13 cellular contexts compared by ENCODE assay signal in genomic region chr10:10797467-10797866, GRCh38.
DNase-seq lines count a peak whose midpoint lies in the region; ATAC-seq and TF ChIP-seq lines count a peak whose summit lies in the region.
"Had no signal": no experiment of that assay in that cellular context is flagged by ENCODE, and none has a peak within 500 bp of the region (broad histone marks: within the 10 kb centered on the region; RNA-seq: fewer than 3 reads in every experiment).

No MANE protein-coding gene starts in this region.

- intact Hi-C loops in thyroid gland (cut with DNase I) = no loop called here

- DNase-seq in adipocyte (ENCODE audit: low read depth) (no peak), fibroblast of the aortic adventitia (ENCODE audit: low read depth) (peak; percentile 49), nephron progenitor cell (peak; percentile 21), thyroid gland (peak; percentile 9 to 19), NOMO-1 (lab: John Stamatoyannopoulos, UW; ENCODE audit: unreplicated experiment in 2 of 2) (no peak), NCI-H1048 (lab: John Stamatoyannopoulos, UW) (no peak)
- DNase-seq in effector memory CD4-positive, alpha-beta T cell = no peak
- DNase-seq: GOT3, NCI-H82 had no signal

- ATAC-seq in GM21737 (IDR thresholded peaks at IDR 0.05; ENCODE audit: unreplicated experiment) = no peak

- peak overlapping the region; percentile 65 for H3K4me3 Mint-ChIP-seq in nephron progenitor cell
- H3K4me3 Mint-ChIP-seq: activated T-helper 1 cell treated with anti-CD3 and anti-CD28 coated beads, Interleukin-12 subunit alpha, Interleukin-12 subunit beta, Interleukin-2, Interleukin-4 antibody, amounts not matched to agents 30 ng/mL and 10 ng/mL and 1 ng/mL, durations not matched to agents 14 hours and 24 hours and 36 hours; CD14-positive monocyte had no signal

- no peak overlapping the region for H3K27ac Mint-ChIP-seq in nephron progenitor cell
- H3K27ac Mint-ChIP-seq: activated T-helper 1 cell treated with anti-CD3 and anti-CD28 coated beads, Interleukin-12 subunit alpha, Interleukin-12 subunit beta, Interleukin-2, Interleukin-4 antibody, amounts not matched to agents 30 ng/mL and 10 ng/mL and 1 ng/mL, durations not matched to agents 14 hours and 24 hours and 36 hours; CD14-positive monocyte had no signal

- H3K9ac ChIP-seq in adipocyte (ENCODE audit: low read length) = peak overlapping the region; percentile 92

- H3K4me3 ChIP-seq in adipocyte (ENCODE audit: low read length) (peak overlapping the region; percentile 75), fibroblast of the aortic adventitia (ENCODE audit: low read depth, low read length) (peak overlapping the region; percentile 9), thyroid gland (replicated peaks in 1 of 3) (no peak overlapping the region)
- no peak overlapping the region for H3K4me3 ChIP-seq in effector memory CD4-positive, alpha-beta T cell (ENCODE audit: insufficient read depth, low read depth, low read length, poor library complexity, severe bottlenecking)
- H3K4me3 ChIP-seq: cardiac muscle cell had no signal

- peaks cover 36% of the 10 kb centered on the region for H3K27me3 Mint-ChIP-seq in nephron progenitor cell (ENCODE audit: low read depth, poor library complexity)

- peak overlapping the region; percentile 43 to 65 (median 45) for H3K27ac ChIP-seq in thyroid gland
- no peak overlapping the region for H3K27ac ChIP-seq in effector memory CD4-positive, alpha-beta T cell (ENCODE audit: insufficient read depth, low read length, poor library complexity, severe bottlenecking)

- H3K9me3 Mint-ChIP-seq in nephron progenitor cell = peaks cover 12% of the 10 kb centered on the region
- H3K9me3 Mint-ChIP-seq: activated T-helper 1 cell treated with anti-CD3 and anti-CD28 coated beads, Interleukin-12 subunit alpha, Interleukin-12 subunit beta, Interleukin-2, Interleukin-4 antibody, amounts not matched to agents 30 ng/mL and 10 ng/mL and 1 ng/mL, durations not matched to agents 14 hours and 24 hours and 36 hours had no signal

- peaks cover 31% of the 10 kb centered on the region for H3K4me1 Mint-ChIP-seq in nephron progenitor cell

- H3K4me1 ChIP-seq in adipocyte (ENCODE audit: control insufficient read depth, insufficient read depth, low read length) (peaks cover 54% of the 10 kb centered on the region), thyroid gland (peaks cover 20 to 24% of the 10 kb centered on the region in 2 donors)
- no peaks in the 10 kb centered on the region for H3K4me1 ChIP-seq in effector memory CD4-positive, alpha-beta T cell (ENCODE audit: control insufficient read depth, insufficient read depth, low read length, poor library complexity, severe bottlenecking)

- TF ChIP-seq CTCF in fibroblast of the aortic adventitia (IDR thresholded peaks at IDR 0.05; ENCODE audit: insufficient read depth, low read length) (no peak), nephron progenitor cell (IDR thresholded peaks at IDR 0.05) (no peak), thyroid gland (IDR thresholded peaks at IDR 0.05) (no peak)

- H3K36me3 ChIP-seq in adipocyte (ENCODE audit: control insufficient read depth, insufficient read depth, low read length, severe bottlenecking) = no peaks in the 10 kb centered on the region
- H3K36me3 ChIP-seq in thyroid gland = no peaks in the 10 kb centered on the region
- no peaks in the 10 kb centered on the region for H3K36me3 ChIP-seq in effector memory CD4-positive, alpha-beta T cell (ENCODE audit: control insufficient read depth, insufficient read depth, low read length)
- H3K36me3 ChIP-seq: cardiac muscle cell had no signal

- H3K27me3 ChIP-seq in adipocyte (replicated peaks; ENCODE audit: control insufficient read depth, insufficient read depth, low read length) (no peaks in the 10 kb centered on the region), thyroid gland (no peaks in the 10 kb centered on the region)
- H3K27me3 ChIP-seq in effector memory CD4-positive, alpha-beta T cell (replicated peaks; ENCODE audit: control insufficient read depth, insufficient read depth, low read length, poor library complexity, severe bottlenecking) = no peaks in the 10 kb centered on the region
- H3K27me3 ChIP-seq: cardiac muscle cell had no signal

- 17 to 24% methylated on average over 8 of the region's 8 CpGs for WGBS in thyroid gland, 2 donors

- TF ChIP-seq POLR2A in thyroid gland (IDR thresholded peaks at IDR 0.05) = no peak

- H3K36me3 Mint-ChIP-seq in nephron progenitor cell (ENCODE audit: low read depth) = no peaks in the 10 kb centered on the region
- H3K36me3 Mint-ChIP-seq: CD14-positive monocyte had no signal

- H3K9me3 ChIP-seq in adipocyte (ENCODE audit: control insufficient read depth, low read length) (no peaks in the 10 kb centered on the region), thyroid gland (no peaks in the 10 kb centered on the region)
- H3K9me3 ChIP-seq in effector memory CD4-positive, alpha-beta T cell (ENCODE audit: control insufficient read depth, low read length) = no peaks in the 10 kb centered on the region

Comparison
In these comparisons a context has a peak if more than half of its experiments do, and no peak if none do; other contexts are left out.
1. DNase-seq: peak in fibroblast of the aortic adventitia (single experiment), nephron progenitor cell (single experiment) and thyroid gland (2 of 2); none in adipocyte (single experiment), NOMO-1 (0 of 2), effector memory CD4-positive, alpha-beta T cell (0 of 3) and NCI-H1048 (single experiment).
2. H3K4me3 ChIP-seq: peak in adipocyte (single experiment) and fibroblast of the aortic adventitia (single experiment); none in thyroid gland (0 of 3) and effector memory CD4-positive, alpha-beta T cell (single experiment).